1 cellular context compared by ENCODE assay signal in genomic region chr19:15702590-15702930, GRCh38.
A peak's percentile ranks its signal among the peaks of the same experiment; 100 is the strongest.
TF ChIP-seq lines count a peak whose summit lies in the region.

No MANE protein-coding gene starts in this region.

TF ChIP-seq in K562, 482 proteins besides CTCF, POLR2A, EP300 and RAD21 (continued from another document):
- TF ChIP-seq CGGBP1 (CRISPR knock-in tag; IDR thresholded peaks at IDR 0.05) (no peak), ZNF444 (CRISPR knock-in tag; IDR thresholded peaks at IDR 0.05) (no peak), PRPF4 (IDR thresholded peaks at IDR 0.05; ENCODE audit: insufficient read depth, low read depth, low read length, poor library complexity, severe bottlenecking) (no peak), SMC3 (conservative IDR thresholded peaks at IDR 0.05; ENCODE audit: insufficient read depth, low read depth, low read length) (0 out of 2 replicates have a peak, but pooled peaks have one; percentile 14), SNAPC5 (CRISPR knock-in tag; IDR thresholded peaks at IDR 0.05) (no peak), SAFB2 (IDR thresholded peaks at IDR 0.05; ENCODE audit: borderline replicate concordance, low read depth, low read length, severe bottlenecking) (no peak), RBM39 (optimal IDR thresholded peaks at IDR 0.05; ENCODE audit: low read depth, low read length) (no peak), ZNF707 (CRISPR knock-in tag; conservative IDR thresholded peaks at IDR 0.05) (no peak), TFAP4 (CRISPR knock-in tag; IDR thresholded peaks at IDR 0.05; ENCODE audit: borderline replicate concordance) (no peak), ATF3 (IDR thresholded peaks at IDR 0.05) (no peak), ATF3 (CRISPR knock-in tag; conservative IDR thresholded peaks at IDR 0.05) (no peak), TFAM (CRISPR knock-in tag; conservative IDR thresholded peaks at IDR 0.05) (no peak), ZBTB43 (CRISPR knock-in tag; IDR thresholded peaks at IDR 0.05) (no peak), ZHX1 (conservative IDR thresholded peaks at IDR 0.05; ENCODE audit: low read length) (no peak), ZNF24 (IDR thresholded peaks at IDR 0.05) (0 out of 2 replicates have a peak, but pooled peaks have one; percentile 32), NR4A1 (CRISPR knock-in tag; IDR thresholded peaks at IDR 0.05) (no peak), NR4A1 (tag; IDR thresholded peaks at IDR 0.05) (no peak), STAT5A (IDR thresholded peaks at IDR 0.05; ENCODE audit: borderline replicate concordance, low read length) (no peak), NFIX (CRISPR knock-in tag; IDR thresholded peaks at IDR 0.05; ENCODE audit: low read depth) (no peak), NFIC (IDR thresholded peaks at IDR 0.05) (peak; percentile 88), RFX5 (IDR thresholded peaks at IDR 0.05; ENCODE audit: low read depth, low read length) (no peak), ZBTB1 (CRISPR knock-in tag; IDR thresholded peaks at IDR 0.05; ENCODE audit: borderline replicate concordance, low read depth) (no peak), ZNF695 (CRISPR knock-in tag; IDR thresholded peaks at IDR 0.05) (no peak), KLF6 (CRISPR knock-in tag; IDR thresholded peaks at IDR 0.05; ENCODE audit: borderline replicate concordance) (no peak)
- TF ChIP-seq, protein P1, sequence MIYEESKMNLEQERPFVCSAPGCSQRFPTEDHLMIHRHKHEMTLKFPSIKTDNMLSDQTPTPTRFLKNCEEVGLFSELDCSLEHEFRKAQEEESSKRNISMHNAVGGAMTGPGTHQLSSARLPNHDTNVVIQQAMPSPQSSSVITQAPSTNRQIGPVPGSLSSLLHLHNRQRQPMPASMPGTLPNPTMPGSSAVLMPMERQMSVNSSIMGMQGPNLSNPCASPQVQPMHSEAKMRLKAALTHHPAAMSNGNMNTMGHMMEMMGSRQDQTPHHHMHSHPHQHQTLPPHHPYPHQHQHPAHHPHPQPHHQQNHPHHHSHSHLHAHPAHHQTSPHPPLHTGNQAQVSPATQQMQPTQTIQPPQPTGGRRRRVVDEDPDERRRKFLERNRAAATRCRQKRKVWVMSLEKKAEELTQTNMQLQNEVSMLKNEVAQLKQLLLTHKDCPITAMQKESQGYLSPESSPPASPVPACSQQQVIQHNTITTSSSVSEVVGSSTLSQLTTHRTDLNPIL (CRISPR knock-in tag; IDR thresholded peaks at IDR 0.05) = no peak
- TF ChIP-seq, protein P2, sequence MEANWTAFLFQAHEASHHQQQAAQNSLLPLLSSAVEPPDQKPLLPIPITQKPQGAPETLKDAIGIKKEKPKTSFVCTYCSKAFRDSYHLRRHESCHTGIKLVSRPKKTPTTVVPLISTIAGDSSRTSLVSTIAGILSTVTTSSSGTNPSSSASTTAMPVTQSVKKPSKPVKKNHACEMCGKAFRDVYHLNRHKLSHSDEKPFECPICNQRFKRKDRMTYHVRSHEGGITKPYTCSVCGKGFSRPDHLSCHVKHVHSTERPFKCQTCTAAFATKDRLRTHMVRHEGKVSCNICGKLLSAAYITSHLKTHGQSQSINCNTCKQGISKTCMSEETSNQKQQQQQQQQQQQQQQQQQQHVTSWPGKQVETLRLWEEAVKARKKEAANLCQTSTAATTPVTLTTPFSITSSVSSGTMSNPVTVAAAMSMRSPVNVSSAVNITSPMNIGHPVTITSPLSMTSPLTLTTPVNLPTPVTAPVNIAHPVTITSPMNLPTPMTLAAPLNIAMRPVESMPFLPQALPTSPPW (CRISPR knock-in tag; IDR thresholded peaks at IDR 0.05) = peak; percentile 61; the same call in 1 of the 2 replicates
- TF ChIP-seq, protein P3, sequence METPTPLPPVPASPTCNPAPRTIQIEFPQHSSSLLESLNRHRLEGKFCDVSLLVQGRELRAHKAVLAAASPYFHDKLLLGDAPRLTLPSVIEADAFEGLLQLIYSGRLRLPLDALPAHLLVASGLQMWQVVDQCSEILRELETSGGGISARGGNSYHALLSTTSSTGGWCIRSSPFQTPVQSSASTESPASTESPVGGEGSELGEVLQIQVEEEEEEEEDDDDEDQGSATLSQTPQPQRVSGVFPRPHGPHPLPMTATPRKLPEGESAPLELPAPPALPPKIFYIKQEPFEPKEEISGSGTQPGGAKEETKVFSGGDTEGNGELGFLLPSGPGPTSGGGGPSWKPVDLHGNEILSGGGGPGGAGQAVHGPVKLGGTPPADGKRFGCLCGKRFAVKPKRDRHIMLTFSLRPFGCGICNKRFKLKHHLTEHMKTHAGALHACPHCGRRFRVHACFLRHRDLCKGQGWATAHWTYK (CRISPR knock-in tag; IDR thresholded peaks at IDR 0.05) = no peak
- TF ChIP-seq, protein P4, sequence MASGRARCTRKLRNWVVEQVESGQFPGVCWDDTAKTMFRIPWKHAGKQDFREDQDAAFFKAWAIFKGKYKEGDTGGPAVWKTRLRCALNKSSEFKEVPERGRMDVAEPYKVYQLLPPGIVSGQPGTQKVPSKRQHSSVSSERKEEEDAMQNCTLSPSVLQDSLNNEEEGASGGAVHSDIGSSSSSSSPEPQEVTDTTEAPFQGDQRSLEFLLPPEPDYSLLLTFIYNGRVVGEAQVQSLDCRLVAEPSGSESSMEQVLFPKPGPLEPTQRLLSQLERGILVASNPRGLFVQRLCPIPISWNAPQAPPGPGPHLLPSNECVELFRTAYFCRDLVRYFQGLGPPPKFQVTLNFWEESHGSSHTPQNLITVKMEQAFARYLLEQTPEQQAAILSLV (tag; IDR thresholded peaks at IDR 0.05) = no peak
